In genomic region chr17:74619077-74619673, GRCh38 we compare ENCODE assay signal across 26 cellular contexts. TPM values are rescaled to one million over a fixed set of nuclear protein-coding genes. Genes with fewer than 3 reads are reported as not detected.
DNase-seq lines count a peak whose midpoint lies in the region; ATAC-seq, FAIRE-seq and TF ChIP-seq lines count a peak whose summit lies in the region.
"Had no signal": no experiment of that assay in that cellular context is flagged by ENCODE, and none has a peak within 500 bp of the region (broad histone marks: within the 10 kb centered on the region; RNA-seq: fewer than 3 reads in every experiment).

No MANE protein-coding gene starts in this region.

- no peak for FAIRE-seq in HepG2 (lab: Jason Lieb, UNC)
- FAIRE-seq: A549, urothelium cell line had no signal

- TF ChIP-seq EP300 in HepG2 (IDR thresholded peaks at IDR 0.05; ENCODE audit: low read depth in 2 of 2, low read length in 2 of 2) = no peak
- no peak for TF ChIP-seq EP300 in HepG2 (CRISPR knock-in tag; IDR thresholded peaks at IDR 0.05; ENCODE audit: borderline replicate concordance)

- H3K4me1 ChIP-seq in HepG2 (ENCODE audit: insufficient read depth, low read length) (no peaks in the 10 kb centered on the region), right lobe of liver (no peaks in the 10 kb centered on the region), aorta (ENCODE audit: control insufficient read depth in 1 of 2, insufficient read depth in 2 of 2, low read length in 2 of 2) (no peaks in the 10 kb centered on the region)
- H3K4me1 ChIP-seq: A549 had no signal

- H3K4me3 Mint-ChIP-seq in glutamatergic neuron (ENCODE audit: unreplicated experiment) = no peak overlapping the region
- H3K4me3 Mint-ChIP-seq in activated CD4-positive, alpha-beta T cell treated with anti-CD3 and anti-CD28 coated beads, Interleukin-2, amount 10 ng/mL, durations not matched to agents 24 days and 14 days = no peak overlapping the region
- H3K4me3 Mint-ChIP-seq: activated CD8-positive, alpha-beta T cell treated with anti-CD3 and anti-CD28 coated beads for 36 hours; activated naive CD8-positive, alpha-beta T cell treated with anti-CD3 and anti-CD28 coated beads, Interleukin-2, amount 50 U/mL, for 24 hours; GM23338; neural crest cell had no signal

- H3K36me3 Mint-ChIP-seq in glutamatergic neuron (ENCODE audit: unreplicated experiment) = peaks cover 4% of the 10 kb centered on the region
- no peaks in the 10 kb centered on the region for H3K36me3 Mint-ChIP-seq in activated CD4-positive, alpha-beta T cell treated with anti-CD3 and anti-CD28 coated beads, Interleukin-2, amount 10 ng/mL, durations not matched to agents 24 days and 14 days (ENCODE audit: low read depth)

- TF ChIP-seq CTCF in HepG2 (CRISPR knock-in tag; IDR thresholded peaks at IDR 0.05) (no peak), right lobe of liver (IDR thresholded peaks at IDR 0.05) (no peak), glutamatergic neuron (IDR thresholded peaks at IDR 0.05; ENCODE audit: partially characterized antibody, unreplicated experiment) (no peak)

- intact Hi-C loops in HepG2 (cut with micrococcal nuclease; ENCODE audit: unreplicated experiment) (no loop called here), right lobe of liver (cut with DNase I) (no loop called here), aorta (cut with DNase I) (no loop called here)
- intact Hi-C loops in activated CD4-positive, alpha-beta T cell treated with anti-CD3 and anti-CD28 coated beads, Interleukin-2, amount 10 ng/mL, durations not matched to agents 24 days and 14 days (cut with micrococcal nuclease) = no loop called here

- H3K27me3 Mint-ChIP-seq in glutamatergic neuron (ENCODE audit: unreplicated experiment) = peaks cover 7% of the 10 kb centered on the region
- peaks cover 57% of the 10 kb centered on the region for H3K27me3 Mint-ChIP-seq in activated CD4-positive, alpha-beta T cell treated with anti-CD3 and anti-CD28 coated beads, Interleukin-2, amount 10 ng/mL, durations not matched to agents 24 days and 14 days

- TF ChIP-seq POLR2A in HepG2 (IDR thresholded peaks at IDR 0.05; ENCODE audit: insufficient read depth in 1 of 2, low read depth in 2 of 2, low read length in 2 of 2) (no peak), right lobe of liver (IDR thresholded peaks at IDR 0.05) (no peak)

- H3K27me3 ChIP-seq in HepG2 (ENCODE audit: control insufficient read depth in 1 of 2, insufficient read depth in 2 of 2, low read length in 2 of 2) = peaks cover 0 to 51% of the 10 kb centered on the region in 2 experiments; a peak in 4 of 5 replicates
- H3K27me3 ChIP-seq in right lobe of liver = no peaks in the 10 kb centered on the region
- peaks cover 0 to 2% of the 10 kb centered on the region in 2 donors for H3K27me3 ChIP-seq in aorta (ENCODE audit: control insufficient read depth in 1 of 2, insufficient read depth in 2 of 2, low read length in 1 of 2)

- no peak overlapping the region for H3K4me2 ChIP-seq in HepG2 (ENCODE audit: low read depth, low read length)
- H3K4me2 ChIP-seq: A549, GM23338 had no signal

- in situ Hi-C loops in HepG2 (cut with HindIII; ENCODE audit: extremely low pct_ligation_motif_present, low pct_unique_long_range_greater_than_20kb) = no loop called here

- no peak overlapping the region for H3K4me3 ChIP-seq in HepG2 (replicated peaks in 1 of 3; ENCODE audit: insufficient read depth in 1 of 3, low read depth in 2 of 3, low read length in 3 of 3)
- no peak overlapping the region for H3K4me3 ChIP-seq in right lobe of liver
- no peak overlapping the region for H3K4me3 ChIP-seq in aorta (ENCODE audit: low read length in 2 of 2)
- H3K4me3 ChIP-seq: A549, GM23338 had no signal

- no TSS peak for BruUV-seq in HepG2 (replicated peaks; lab: Mats Ljungman, UMichigan)

- peak overlapping the region; percentile 78 for H3K27ac Mint-ChIP-seq in glutamatergic neuron (ENCODE audit: unreplicated experiment)
- no peak overlapping the region for H3K27ac Mint-ChIP-seq in activated CD4-positive, alpha-beta T cell treated with anti-CD3 and anti-CD28 coated beads, Interleukin-2, amount 10 ng/mL, durations not matched to agents 24 days and 14 days
- H3K27ac Mint-ChIP-seq: activated CD8-positive, alpha-beta T cell treated with anti-CD3 and anti-CD28 coated beads for 36 hours; activated naive CD8-positive, alpha-beta T cell treated with anti-CD3 and anti-CD28 coated beads, Interleukin-2, amount 50 U/mL, for 24 hours; GM23338 had no signal

- H3K79me2 ChIP-seq in HepG2 (ENCODE audit: insufficient read depth, low read length) = no peaks in the 10 kb centered on the region

- no peak for ATAC-seq in HepG2
- ATAC-seq in right lobe of liver = no peak
- ATAC-seq in aorta (ENCODE audit: low FRiP score) = peak; percentile 79
- ATAC-seq: A549; activated CD4-positive, CD25-positive, alpha-beta regulatory T cell treated with anti-CD3 and anti-CD28 coated beads, Interleukin-2, amount 50 U/mL, for 24 hours; activated CD8-positive, alpha-beta T cell treated with anti-CD3 and anti-CD28 coated beads for 36 hours; activated naive CD8-positive, alpha-beta T cell treated with anti-CD3 and anti-CD28 coated beads, Interleukin-2, amount 50 U/mL, for 24 hours; GM23338 had no signal

- CTCF ChIA-PET in HepG2 (lab: Yijun Ruan, JAX; ENCODE audit: low intra/inter-chr PET ratio, low total read pairs) = no interaction called here

- H4K20me1 ChIP-seq in HepG2 (ENCODE audit: insufficient read depth, low read length) = peaks cover 3% of the 10 kb centered on the region; the same call in 1 of the 2 replicates

- H3K9me3 Mint-ChIP-seq in glutamatergic neuron (ENCODE audit: unreplicated experiment) = peaks cover 14% of the 10 kb centered on the region
- H3K9me3 Mint-ChIP-seq in activated CD4-positive, alpha-beta T cell treated with anti-CD3 and anti-CD28 coated beads, Interleukin-2, amount 10 ng/mL, durations not matched to agents 24 days and 14 days = peaks cover 3% of the 10 kb centered on the region
- H3K9me3 Mint-ChIP-seq: activated CD8-positive, alpha-beta T cell treated with anti-CD3 and anti-CD28 coated beads for 36 hours; activated naive CD8-positive, alpha-beta T cell treated with anti-CD3 and anti-CD28 coated beads, Interleukin-2, amount 50 U/mL, for 24 hours; GM23338; neural crest cell had no signal

- WGBS in HepG2 (ENCODE audit: low lambda C conversion rate) = 6% methylated on average over 2 of the region's 2 CpGs
- WGBS in right lobe of liver (ENCODE audit: insufficient coverage, low coverage, low lambda C conversion rate, missing lambda C conversion rate) = no CpG with 5 or more reads among the region's 2 CpGs
- 48 to 49% methylated on average over 2 of the region's 2 CpGs for WGBS in aorta, 2 donors

- no peaks in the 10 kb centered on the region for H3K36me3 ChIP-seq in HepG2 (replicated peaks in 1 of 2; ENCODE audit: control insufficient read depth in 1 of 2, insufficient read depth in 2 of 2, low read length in 2 of 2)
- no peaks in the 10 kb centered on the region for H3K36me3 ChIP-seq in right lobe of liver
- no peaks in the 10 kb centered on the region for H3K36me3 ChIP-seq in aorta (ENCODE audit: control insufficient read depth in 1 of 2, insufficient read depth in 2 of 2, low read length in 1 of 2)

- no peak overlapping the region for H3K9ac ChIP-seq in HepG2 (ENCODE audit: insufficient read depth, low read depth, low read length)

- no peak for TF ChIP-seq RAD21 in HepG2 (CRISPR knock-in tag; IDR thresholded peaks at IDR 0.05)

- H3K27ac ChIP-seq in HepG2 (ENCODE audit: extremely low read length, insufficient read depth, low read length) (no peak overlapping the region), right lobe of liver (no peak overlapping the region), aorta (ENCODE audit: low read depth in 1 of 2, low read length in 2 of 2) (no peak overlapping the region)
- H3K27ac ChIP-seq: A549, skin epidermis had no signal

- DNase-seq in HepG2 (ENCODE audit: low spot score) (no peak), right lobe of liver (no peak), glutamatergic neuron (no peak), aorta (peak in 1 of 2 donors; percentile 59), DMS53 (lab: John Stamatoyannopoulos, UW) (no peak)
- DNase-seq in activated CD4-positive, alpha-beta T cell treated with anti-CD3 and anti-CD28 coated beads, Interleukin-2, amount 10 ng/mL, durations not matched to agents 24 days and 14 days = no peak
- DNase-seq: activated CD8-positive, alpha-beta T cell treated with anti-CD3 and anti-CD28 coated beads for 36 hours; activated effector memory CD4-positive, alpha-beta T cell treated with anti-CD3 and anti-CD28 coated beads, Interleukin-2, amount 50 U/mL, for 16 hours; activated naive CD8-positive, alpha-beta T cell treated with anti-CD3 and anti-CD28 coated beads, Interleukin-2, amount 50 U/mL, for 24 hours; activated T-cell treated with anti-CD3 and anti-CD28 coated beads for 4 hours; cortex of kidney; head of caudate nucleus; NCI-H2081 treated with DMSO at 0.1 percent for 48 hours; NCI-H446; SIG-M5; stimulated activated CD4-positive, alpha-beta T cell treated with anti-CD3 and anti-CD28 coated beads, Interleukin-1b, Interleukin-23, amount 100 ng/mL, for 48 hours had no signal

- no peak overlapping the region for H2AFZ ChIP-seq in HepG2 (ENCODE audit: low read length)
- H2AFZ ChIP-seq: GM23338 had no signal

- H3K4me1 Mint-ChIP-seq in glutamatergic neuron (ENCODE audit: low read depth, unreplicated experiment) = peaks cover 17% of the 10 kb centered on the region
- no peaks in the 10 kb centered on the region for H3K4me1 Mint-ChIP-seq in activated CD4-positive, alpha-beta T cell treated with anti-CD3 and anti-CD28 coated beads, Interleukin-2, amount 10 ng/mL, durations not matched to agents 24 days and 14 days
- H3K4me1 Mint-ChIP-seq: GM23338, neural crest cell had no signal

- H3K9me3 ChIP-seq in HepG2 (ENCODE audit: low read length) (no peaks in the 10 kb centered on the region), right lobe of liver (no peaks in the 10 kb centered on the region), aorta (ENCODE audit: control insufficient read depth, low read length) (peaks cover 3% of the 10 kb centered on the region)

- POLR2A ChIA-PET in HepG2 (lab: Yijun Ruan, JAX) = no interaction called here

RNA-seq across cellular contexts. Expression of gene CD300E, which starts 4.4 kb away (rescaled TPM):
- total RNA-seq in HepG2 (2016; rRNA removed; fragmentation: Illumina TruSeq; extraction: Trizol) (not detected in 2 replicates), right lobe of liver (under 1 TPM; 0.07 to 0.91 (median 0.34) TPM), glutamatergic neuron (ENCODE audit: unreplicated experiment) (not detected), aorta (1 to 10 TPM; 2.8 to 4.3 TPM)
- total RNA-seq in HepG2 (2016; cell fraction: cytosol; rRNA removed; fragmentation: Illumina TruSeq; extraction: Trizol; ENCODE audit: low read depth) = not detected in 2 replicates
- not detected in 2 replicates for total RNA-seq in HepG2 (2016; cell fraction: insoluble cytoplasmic fraction; rRNA removed; fragmentation: Illumina TruSeq; extraction: Trizol)
- total RNA-seq in HepG2 (2016; cell fraction: membrane; rRNA removed; fragmentation: Illumina TruSeq; extraction: Trizol) = not detected in 2 replicates
- total RNA-seq in HepG2 (2016; cell fraction: nucleus; rRNA removed; fragmentation: Illumina TruSeq; extraction: Trizol) = not detected in 2 replicates
- polyA plus RNA-seq in HepG2 (2011; rRNA removed) (not detected in 2 replicates), aorta (under 1 TPM in 1 of 2 donors, not detected in 1; 0.18 TPM)
- not detected in 2 replicates for polyA plus RNA-seq in HepG2 (2011; cell fraction: cytosol; rRNA removed)
- not detected in 2 replicates for polyA plus RNA-seq in HepG2 (2011; cell fraction: nucleus; rRNA removed)
- polyA plus RNA-seq in HepG2 (2012) = not detected in 2 replicates
- not detected in 2 replicates for polyA plus RNA-seq in HepG2 (2016; cell fraction: cytosol; fragmentation: Illumina TruSeq; extraction: Trizol; ENCODE audit: low read depth)
- not detected in 2 replicates for polyA plus RNA-seq in HepG2 (2016; cell fraction: insoluble cytoplasmic fraction; fragmentation: Illumina TruSeq; extraction: Trizol; ENCODE audit: low read depth)
- not detected in 2 replicates for polyA plus RNA-seq in HepG2 (2016; cell fraction: membrane; fragmentation: Illumina TruSeq; extraction: Trizol; ENCODE audit: low read depth)
- not detected in 2 replicates for polyA plus RNA-seq in HepG2 (2016; cell fraction: nucleus; fragmentation: Illumina TruSeq; extraction: Trizol; ENCODE audit: insufficient read depth, low read depth)
- not detected in 2 replicates for polyA minus RNA-seq in HepG2 (2011; rRNA and poly(A)+ RNA removed; ENCODE audit: low replicate concordance)
- not detected in 2 replicates for polyA minus RNA-seq in HepG2 (2011; cell fraction: cytosol; rRNA and poly(A)+ RNA removed)
- not detected in 2 replicates for polyA minus RNA-seq in HepG2 (2011; cell fraction: nucleus; rRNA and poly(A)+ RNA removed)
- total RNA-seq in activated CD4-positive, alpha-beta T cell treated with anti-CD3 and anti-CD28 coated beads, Interleukin-2, amount 10 ng/mL, durations not matched to agents 24 days and 14 days = not detected in 2 replicates
- total RNA-seq: activated CD8-positive, alpha-beta T cell treated with anti-CD3 and anti-CD28 coated beads for 36 hours; Daoy; fibroblast of lung; GM23338; neural crest cell had no signal
- polyA plus RNA-seq: A549, BJ, fibroblast of lung, GM23338 had no signal

RNA-seq across cellular contexts. Expression of gene CD300LD, which starts 27.1 kb away (rescaled TPM):
- total RNA-seq in HepG2 (2016; rRNA removed; fragmentation: Illumina TruSeq; extraction: Trizol) (not detected in 2 replicates), right lobe of liver (not detected), glutamatergic neuron (ENCODE audit: unreplicated experiment) (not detected), aorta (not detected)
- total RNA-seq in HepG2 (2016; cell fraction: cytosol; rRNA removed; fragmentation: Illumina TruSeq; extraction: Trizol; ENCODE audit: low read depth) = not detected in 2 replicates
- total RNA-seq in HepG2 (2016; cell fraction: insoluble cytoplasmic fraction; rRNA removed; fragmentation: Illumina TruSeq; extraction: Trizol) = not detected in 2 replicates
- not detected in 2 replicates for total RNA-seq in HepG2 (2016; cell fraction: membrane; rRNA removed; fragmentation: Illumina TruSeq; extraction: Trizol)
- total RNA-seq in HepG2 (2016; cell fraction: nucleus; rRNA removed; fragmentation: Illumina TruSeq; extraction: Trizol) = not detected in 2 replicates
- polyA plus RNA-seq in HepG2 (2011; rRNA removed) (not detected in 2 replicates), aorta (under 1 TPM in 1 of 2 donors, not detected in 1; 0.75 TPM)
- not detected in 2 replicates for polyA plus RNA-seq in HepG2 (2011; cell fraction: cytosol; rRNA removed)
- not detected in 2 replicates for polyA plus RNA-seq in HepG2 (2011; cell fraction: nucleus; rRNA removed)
- not detected in 2 replicates for polyA plus RNA-seq in HepG2 (2012)
- not detected in 2 replicates for polyA plus RNA-seq in HepG2 (2016; cell fraction: cytosol; fragmentation: Illumina TruSeq; extraction: Trizol; ENCODE audit: low read depth)
- not detected in 2 replicates for polyA plus RNA-seq in HepG2 (2016; cell fraction: insoluble cytoplasmic fraction; fragmentation: Illumina TruSeq; extraction: Trizol; ENCODE audit: low read depth)
- polyA plus RNA-seq in HepG2 (2016; cell fraction: membrane; fragmentation: Illumina TruSeq; extraction: Trizol; ENCODE audit: low read depth) = not detected in 2 replicates
- not detected in 2 replicates for polyA plus RNA-seq in HepG2 (2016; cell fraction: nucleus; fragmentation: Illumina TruSeq; extraction: Trizol; ENCODE audit: insufficient read depth, low read depth)
- polyA minus RNA-seq in HepG2 (2011; rRNA and poly(A)+ RNA removed; ENCODE audit: low replicate concordance) = not detected in 2 replicates
- polyA minus RNA-seq in HepG2 (2011; cell fraction: cytosol; rRNA and poly(A)+ RNA removed) = not detected in 2 replicates
- not detected in 2 replicates for polyA minus RNA-seq in HepG2 (2011; cell fraction: nucleus; rRNA and poly(A)+ RNA removed)
- not detected in 2 replicates for total RNA-seq in activated CD4-positive, alpha-beta T cell treated with anti-CD3 and anti-CD28 coated beads, Interleukin-2, amount 10 ng/mL, durations not matched to agents 24 days and 14 days
- total RNA-seq: activated CD8-positive, alpha-beta T cell treated with anti-CD3 and anti-CD28 coated beads for 36 hours; Daoy; fibroblast of lung; GM23338; mucosa of gallbladder; neural crest cell had no signal
- polyA plus RNA-seq: A549, BJ, fibroblast of lung, GM23338 had no signal

RNA-seq across cellular contexts. Expression of gene CD300H, which starts 51.9 kb away (rescaled TPM):
- total RNA-seq in HepG2 (2016; rRNA removed; fragmentation: Illumina TruSeq; extraction: Trizol) = not detected in 2 replicates
- total RNA-seq in HepG2 (2016; cell fraction: cytosol; rRNA removed; fragmentation: Illumina TruSeq; extraction: Trizol; ENCODE audit: low read depth) = not detected in 2 replicates
- total RNA-seq in HepG2 (2016; cell fraction: insoluble cytoplasmic fraction; rRNA removed; fragmentation: Illumina TruSeq; extraction: Trizol) = not detected in 2 replicates
- not detected in 2 replicates for total RNA-seq in HepG2 (2016; cell fraction: membrane; rRNA removed; fragmentation: Illumina TruSeq; extraction: Trizol)
- not detected in 2 replicates for total RNA-seq in HepG2 (2016; cell fraction: nucleus; rRNA removed; fragmentation: Illumina TruSeq; extraction: Trizol)
- polyA plus RNA-seq in HepG2 (2011; rRNA removed) = not detected in 2 replicates
- not detected in 2 replicates for polyA plus RNA-seq in HepG2 (2011; cell fraction: cytosol; rRNA removed)
- polyA plus RNA-seq in HepG2 (2011; cell fraction: nucleus; rRNA removed) = not detected in 2 replicates
- not detected in 2 replicates for polyA plus RNA-seq in HepG2 (2012)
- not detected in 2 replicates for polyA plus RNA-seq in HepG2 (2016; cell fraction: cytosol; fragmentation: Illumina TruSeq; extraction: Trizol; ENCODE audit: low read depth)
- polyA plus RNA-seq in HepG2 (2016; cell fraction: insoluble cytoplasmic fraction; fragmentation: Illumina TruSeq; extraction: Trizol; ENCODE audit: low read depth) = not detected in 2 replicates
- polyA plus RNA-seq in HepG2 (2016; cell fraction: membrane; fragmentation: Illumina TruSeq; extraction: Trizol; ENCODE audit: low read depth) = not detected in 2 replicates
- polyA plus RNA-seq in HepG2 (2016; cell fraction: nucleus; fragmentation: Illumina TruSeq; extraction: Trizol; ENCODE audit: insufficient read depth, low read depth) = not detected in 2 replicates
- polyA minus RNA-seq in HepG2 (2011; rRNA and poly(A)+ RNA removed; ENCODE audit: low replicate concordance) = not detected in 2 replicates
- not detected in 2 replicates for polyA minus RNA-seq in HepG2 (2011; cell fraction: cytosol; rRNA and poly(A)+ RNA removed)
- polyA minus RNA-seq in HepG2 (2011; cell fraction: nucleus; rRNA and poly(A)+ RNA removed) = not detected in 2 replicates
- 1 to 10 TPM in 1 of 6 experiments, not detected in 5; 1.2 TPM for total RNA-seq in right lobe of liver
- total RNA-seq in glutamatergic neuron (ENCODE audit: unreplicated experiment) = not detected
- not detected for total RNA-seq in aorta
- not detected for polyA plus RNA-seq in aorta
- not detected in 2 replicates for total RNA-seq in activated CD4-positive, alpha-beta T cell treated with anti-CD3 and anti-CD28 coated beads, Interleukin-2, amount 10 ng/mL, durations not matched to agents 24 days and 14 days
- total RNA-seq: activated CD8-positive, alpha-beta T cell treated with anti-CD3 and anti-CD28 coated beads for 36 hours; Daoy; fibroblast of lung; GM23338; mucosa of gallbladder; neural crest cell had no signal
- polyA plus RNA-seq: BJ, fibroblast of lung, GM23338 had no signal
